ENCODE assay signal across 18 cellular contexts in the genomic region with DNA sequence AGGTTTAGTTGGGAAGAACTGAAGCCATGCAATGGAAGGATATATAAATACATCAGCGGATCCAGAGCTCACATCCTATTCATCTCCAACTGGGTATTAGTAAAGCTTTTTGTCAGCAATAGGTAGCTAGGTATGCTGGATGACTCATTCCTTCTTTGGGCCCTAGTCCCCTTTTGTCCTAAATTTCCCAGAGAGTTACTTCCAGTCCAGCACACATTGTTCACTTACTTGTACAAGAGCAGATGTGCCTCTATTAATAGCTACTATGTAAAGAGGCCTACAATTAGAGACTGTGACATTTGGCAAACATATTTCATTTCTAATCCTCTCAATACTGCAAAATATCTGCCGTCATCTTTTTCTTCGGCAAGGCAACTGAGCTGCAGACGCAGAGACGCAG. TPM values are rescaled to one million over a fixed set of nuclear protein-coding genes. Genes with fewer than 3 reads are reported as not detected.
DNase-seq lines count a peak whose midpoint lies in the region; ATAC-seq, FAIRE-seq and TF ChIP-seq lines count a peak whose summit lies in the region.
"Had no signal": no experiment of that assay in that cellular context is flagged by ENCODE, and none has a peak within 500 bp of the region (broad histone marks: within the 10 kb centered on the region; RNA-seq: fewer than 3 reads in every experiment).

No MANE protein-coding gene starts in this region.

- peak overlapping the region; percentile 70 for H3K4me2 ChIP-seq in PC-9

- H3K4me3 ChIP-seq in PC-9 = no peak overlapping the region
- H3K4me3 ChIP-seq in left ventricle myocardium inferior = peak overlapping the region; percentile 23
- no peak overlapping the region for H3K4me3 ChIP-seq in stomach smooth muscle (ENCODE audit: low read length in 2 of 2)
- H3K4me3 ChIP-seq: HAP-1 had no signal

- H3K9ac ChIP-seq in stomach smooth muscle (ENCODE audit: low read length in 2 of 2) = no peak overlapping the region

- BruUV-seq in PC-9 (replicated peaks; lab: Mats Ljungman, UMichigan) (no TSS peak), Calu3 (replicated peaks; lab: Mats Ljungman, UMichigan) (no TSS peak)

- peaks cover 33% of the 10 kb centered on the region for H3K4me1 ChIP-seq in PC-9 (replicated peaks; ENCODE audit: insufficient read depth)
- peaks cover 46% of the 10 kb centered on the region for H3K4me1 ChIP-seq in left ventricle myocardium inferior
- H3K4me1 ChIP-seq in stomach smooth muscle (ENCODE audit: control insufficient read depth, insufficient read depth, low read length) = peaks cover 17% of the 10 kb centered on the region

- H3K36me3 Mint-ChIP-seq in activated T-cell treated with anti-CD3 and anti-CD28 coated beads, Interleukin-2, amount 50 U/mL, for 4 hours (ENCODE audit: insufficient read depth) = peaks cover 5% of the 10 kb centered on the region
- peaks cover 4 to 5% of the 10 kb centered on the region in 2 donors for H3K36me3 Mint-ChIP-seq in activated T-cell treated with anti-CD3 and anti-CD28 coated beads, Interleukin-2, amount 50 U/mL, for 72 hours (ENCODE audit: insufficient read depth in 2 of 2)
- H3K36me3 Mint-ChIP-seq in Calu3 (ENCODE audit: insufficient read depth, unreplicated experiment) = peaks cover 23% of the 10 kb centered on the region

- no peaks in the 10 kb centered on the region for H3K9me3 ChIP-seq in PC-9 (ENCODE audit: insufficient read depth, low read depth)
- H3K9me3 ChIP-seq in left ventricle myocardium inferior (replicated peaks) = no peaks in the 10 kb centered on the region
- H3K9me3 ChIP-seq in stomach smooth muscle (ENCODE audit: control insufficient read depth in 2 of 2, low read length in 2 of 2) = no peaks in the 10 kb centered on the region
- H3K9me3 ChIP-seq: HAP-1 had no signal

- DNase-seq in activated T-cell treated with anti-CD3 and anti-CD28 coated beads, Interleukin-2, amount 50 U/mL, for 4 hours = no peak
- no peak for DNase-seq in activated T-cell treated with anti-CD3 and anti-CD28 coated beads, Interleukin-2, amount 50 U/mL, for 72 hours
- peak in 1 of 2 experiments; percentile 82 for DNase-seq in PC-9
- no peak for DNase-seq in left ventricle myocardium inferior
- no peak for DNase-seq in Calu3
- no peak for DNase-seq in NCI-H1048 (lab: John Stamatoyannopoulos, UW)
- DNase-seq in urothelium cell line (ENCODE audit: low spot score) = no peak
- DNase-seq: ACHN; activated CD4-positive, alpha-beta memory T cell treated with anti-CD3 and anti-CD28 coated beads for 36 hours; GF-D8; mesenchymal stem cell; NCI-H2107; stimulated activated naive B cell treated with anti-CD40 and anti-IgM and Interleukin-4, amounts not matched to agents 10 μg/mL and 1 μg/mL and 100 μg/mL, for 72 hours had no signal

- H3K4me1 Mint-ChIP-seq in activated T-cell treated with anti-CD3 and anti-CD28 coated beads, Interleukin-2, amount 50 U/mL, for 4 hours (ENCODE audit: low read depth) = peaks cover 20% of the 10 kb centered on the region
- H3K4me1 Mint-ChIP-seq in activated T-cell treated with anti-CD3 and anti-CD28 coated beads, Interleukin-2, amount 50 U/mL, for 72 hours (ENCODE audit: low read depth) = peaks cover 22% of the 10 kb centered on the region
- no peaks in the 10 kb centered on the region for H3K4me1 Mint-ChIP-seq in Calu3 (ENCODE audit: low read depth, unreplicated experiment)

- H3K27me3 Mint-ChIP-seq in activated T-cell treated with anti-CD3 and anti-CD28 coated beads, Interleukin-2, amount 50 U/mL, for 4 hours (ENCODE audit: low read depth) = no peaks in the 10 kb centered on the region
- no peaks in the 10 kb centered on the region for H3K27me3 Mint-ChIP-seq in activated T-cell treated with anti-CD3 and anti-CD28 coated beads, Interleukin-2, amount 50 U/mL, for 72 hours (ENCODE audit: low read depth)
- no peaks in the 10 kb centered on the region for H3K27me3 Mint-ChIP-seq in Calu3 (ENCODE audit: unreplicated experiment)
- H3K27me3 Mint-ChIP-seq: activated CD4-positive, alpha-beta memory T cell treated with anti-CD3 and anti-CD28 coated beads for 36 hours; stimulated activated naive B cell treated with anti-CD40 and anti-IgM and Interleukin-4, amounts not matched to agents 10 μg/mL and 1 μg/mL and 100 μg/mL, for 72 hours had no signal

- H3K27me3 ChIP-seq in PC-9 (ENCODE audit: insufficient read depth, low read depth) (no peaks in the 10 kb centered on the region), left ventricle myocardium inferior (ENCODE audit: low read depth) (no peaks in the 10 kb centered on the region), stomach smooth muscle (ENCODE audit: control insufficient read depth in 1 of 2, insufficient read depth in 2 of 2, low read length in 2 of 2) (no peaks in the 10 kb centered on the region)

- ATAC-seq in activated T-cell treated with anti-CD3 and anti-CD28 coated beads, Interleukin-2, amount 50 U/mL, for 4 hours = no peak
- no peak for ATAC-seq in activated T-cell treated with anti-CD3 and anti-CD28 coated beads, Interleukin-2, amount 50 U/mL, for 72 hours (replicated peaks in 1 of 2)
- ATAC-seq: stimulated activated naive B cell treated with anti-CD40 and anti-IgM and Interleukin-4, amounts not matched to agents 10 μg/mL and 1 μg/mL and 100 μg/mL, for 72 hours had no signal

- POLR2A ChIA-PET in PC-9 (lab: Charles Lee; ENCODE audit: unreplicated experiment) = no interaction called here

- H3K4me3 Mint-ChIP-seq in activated T-cell treated with anti-CD3 and anti-CD28 coated beads, Interleukin-2, amount 50 U/mL, for 4 hours = peak overlapping the region; percentile 13
- H3K4me3 Mint-ChIP-seq in activated T-cell treated with anti-CD3 and anti-CD28 coated beads, Interleukin-2, amount 50 U/mL, for 72 hours = no peak overlapping the region
- H3K4me3 Mint-ChIP-seq in Calu3 (ENCODE audit: low read depth, unreplicated experiment) = no peak overlapping the region

- peaks cover 13% of the 10 kb centered on the region; the same call in 1 of the 2 replicates for H3F3A ChIP-seq in PC-9 (ENCODE audit: insufficient read depth, low read depth)

- no peak overlapping the region for H3K27ac Mint-ChIP-seq in activated T-cell treated with anti-CD3 and anti-CD28 coated beads, Interleukin-2, amount 50 U/mL, for 72 hours
- no peak overlapping the region for H3K27ac Mint-ChIP-seq in Calu3 (ENCODE audit: unreplicated experiment)
- H3K27ac Mint-ChIP-seq: activated CD4-positive, alpha-beta memory T cell treated with anti-CD3 and anti-CD28 coated beads for 36 hours; activated T-helper 1 cell treated with anti-CD3 and anti-CD28 coated beads, Interleukin-12 subunit alpha, Interleukin-12 subunit beta, Interleukin-2, Interleukin-4 antibody, amounts not matched to agents 30 ng/mL and 10 ng/mL and 1 ng/mL, durations not matched to agents 14 hours and 24 hours and 36 hours; stimulated activated naive B cell treated with anti-CD40 and anti-IgM and Interleukin-4, amounts not matched to agents 10 μg/mL and 1 μg/mL and 100 μg/mL, for 72 hours had no signal

- H2AFZ ChIP-seq in PC-9 = no peak overlapping the region

- intact Hi-C loops in PC-9 (cut with micrococcal nuclease; ENCODE audit: unreplicated experiment) (no loop called here), left ventricle myocardium inferior (cut with micrococcal nuclease) (no loop called here), Calu3 (cut with micrococcal nuclease; ENCODE audit: unreplicated experiment) (no loop called here)

- H3K36me3 ChIP-seq in PC-9 (ENCODE audit: low read depth) = no peaks in the 10 kb centered on the region
- no peaks in the 10 kb centered on the region for H3K36me3 ChIP-seq in left ventricle myocardium inferior
- no peaks in the 10 kb centered on the region for H3K36me3 ChIP-seq in stomach smooth muscle (ENCODE audit: control insufficient read depth in 2 of 2, insufficient read depth in 2 of 2, low read length in 2 of 2)
- H3K36me3 ChIP-seq: HAP-1 had no signal

- no peaks in the 10 kb centered on the region for H3K9me2 ChIP-seq in PC-9 (ENCODE audit: insufficient read depth)

- no peak for FAIRE-seq in urothelium cell line (lab: Jason Lieb, UNC)
- FAIRE-seq: colon, HTR-8/SVneo had no signal

- H4K20me1 ChIP-seq in PC-9 (ENCODE audit: insufficient read depth) = no peaks in the 10 kb centered on the region; the same call in 1 of the 2 replicates

- TF ChIP-seq CTCF in PC-9 (conservative IDR thresholded peaks at IDR 0.05) = no peak
- no peak for TF ChIP-seq CTCF in left ventricle myocardium inferior (IDR thresholded peaks at IDR 0.05; ENCODE audit: borderline replicate concordance)
- no peak for TF ChIP-seq CTCF in Calu3 (IDR thresholded peaks at IDR 0.05; ENCODE audit: unreplicated experiment)

- no peak overlapping the region for H3K27ac ChIP-seq in PC-9
- peak overlapping the region; percentile 95 for H3K27ac ChIP-seq in left ventricle myocardium inferior (replicated peaks)
- peak overlapping the region; percentile 91 for H3K27ac ChIP-seq in stomach smooth muscle (ENCODE audit: low read length)

- peaks cover 28% of the 10 kb centered on the region for H3K79me2 ChIP-seq in PC-9 (ENCODE audit: low read depth)

- H3K9me3 Mint-ChIP-seq in activated T-cell treated with anti-CD3 and anti-CD28 coated beads, Interleukin-2, amount 50 U/mL, for 4 hours = no peaks in the 10 kb centered on the region
- no peaks in the 10 kb centered on the region for H3K9me3 Mint-ChIP-seq in activated T-cell treated with anti-CD3 and anti-CD28 coated beads, Interleukin-2, amount 50 U/mL, for 72 hours
- H3K9me3 Mint-ChIP-seq in Calu3 (ENCODE audit: low read depth, unreplicated experiment) = no peaks in the 10 kb centered on the region
- H3K9me3 Mint-ChIP-seq: activated CD4-positive, alpha-beta memory T cell treated with anti-CD3 and anti-CD28 coated beads for 36 hours; activated T-helper 1 cell treated with anti-CD3 and anti-CD28 coated beads, Interleukin-12 subunit alpha, Interleukin-12 subunit beta, Interleukin-2, Interleukin-4 antibody, amounts not matched to agents 30 ng/mL and 10 ng/mL and 1 ng/mL, durations not matched to agents 14 hours and 24 hours and 36 hours; stimulated activated naive B cell treated with anti-CD40 and anti-IgM and Interleukin-4, amounts not matched to agents 10 μg/mL and 1 μg/mL and 100 μg/mL, for 72 hours had no signal

- CTCF ChIA-PET in PC-9 (lab: Charles Lee) (interaction anchor here (0.6 kb wide), 1 partner anchor 196 kb away, joined by 9 read pairs; no protein-coding TSS in a partner anchor), Calu3 (lab: Charles Lee) (interaction anchor here (0.6 to 0.7 kb wide), 2 partner anchors 32 to 123 kb away, joined by 3 read pairs; no protein-coding TSS in a partner anchor)

RNA-seq across cellular contexts. Expression of a gene that starts 1.7 kb away (rescaled TPM):
- total RNA-seq in activated T-cell treated with anti-CD3 and anti-CD28 coated beads, Interleukin-2, amount 50 U/mL, for 4 hours = 10 to 100 TPM; 31.0 to 35.4 (median 31.9) TPM
- 10 to 100 TPM; 39.1 to 39.9 TPM for total RNA-seq in activated T-cell treated with anti-CD3 and anti-CD28 coated beads, Interleukin-2, amount 50 U/mL, for 72 hours
- total RNA-seq in PC-9 (2021) (28.1 and 31.7 TPM in 2 replicates), left ventricle myocardium inferior (12.2 TPM), Calu3 (2022) (39.0 and 61.6 TPM in 2 replicates)
